1 cellular context compared by ENCODE assay signal in the genomic region with DNA sequence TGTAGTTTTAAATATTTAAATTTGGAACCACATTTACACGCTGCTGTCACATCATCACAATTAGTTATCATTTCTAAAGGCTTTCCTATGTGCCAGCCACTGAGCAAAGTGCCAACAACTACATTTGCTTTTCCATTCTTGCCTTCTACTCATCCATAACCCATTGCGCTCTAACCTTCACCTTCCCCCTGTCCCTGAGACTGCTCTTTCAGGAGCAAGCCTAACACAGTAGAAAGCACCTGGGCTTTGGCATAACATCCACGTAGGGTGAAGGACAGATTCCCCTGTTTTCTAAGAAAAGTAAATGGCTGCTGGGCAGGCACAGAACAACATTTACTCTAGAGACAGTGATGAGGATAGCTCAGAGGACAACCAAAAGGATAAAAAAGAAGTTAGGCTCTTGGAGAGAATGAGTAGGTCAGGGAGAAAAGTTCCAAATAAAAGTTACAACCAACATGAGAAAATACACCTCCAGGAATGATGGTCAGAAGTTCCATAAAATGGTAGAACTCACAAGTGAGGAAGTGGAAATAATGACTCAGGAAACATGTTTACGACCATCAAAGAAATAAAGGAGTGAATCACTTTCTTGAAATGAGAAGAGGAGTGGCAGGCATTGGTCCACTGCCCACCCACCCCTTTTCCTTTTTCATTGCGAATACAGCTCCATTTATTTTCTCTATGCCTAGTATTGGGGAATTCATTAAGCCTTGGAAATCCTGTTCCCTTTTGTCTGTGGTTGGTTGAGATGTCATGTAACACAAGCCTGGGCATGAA.
TF ChIP-seq lines count a peak whose summit lies in the region.

No MANE protein-coding gene starts in this region.

TF ChIP-seq in IMR-90, 13 proteins besides CTCF, POLR2A, EP300 and RAD21 (continued from another document):
- TF ChIP-seq, protein P1, sequence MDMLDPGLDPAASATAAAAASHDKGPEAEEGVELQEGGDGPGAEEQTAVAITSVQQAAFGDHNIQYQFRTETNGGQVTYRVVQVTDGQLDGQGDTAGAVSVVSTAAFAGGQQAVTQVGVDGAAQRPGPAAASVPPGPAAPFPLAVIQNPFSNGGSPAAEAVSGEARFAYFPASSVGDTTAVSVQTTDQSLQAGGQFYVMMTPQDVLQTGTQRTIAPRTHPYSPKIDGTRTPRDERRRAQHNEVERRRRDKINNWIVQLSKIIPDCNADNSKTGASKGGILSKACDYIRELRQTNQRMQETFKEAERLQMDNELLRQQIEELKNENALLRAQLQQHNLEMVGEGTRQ (IDR thresholded peaks at IDR 0.05; ENCODE audit: low read depth, low read length), result no peak
- TF ChIP-seq NFE2L2 (IDR thresholded peaks at IDR 0.05; ENCODE audit: low read depth, low read length), result no peak
- no peak for TF ChIP-seq RFX5 (IDR thresholded peaks at IDR 0.05; ENCODE audit: low read depth, low read length)
- no peak for TF ChIP-seq CHD1 (IDR thresholded peaks at IDR 0.05; ENCODE audit: low read depth, low read length)
- no peak for TF ChIP-seq FOS (IDR thresholded peaks at IDR 0.05; ENCODE audit: low read depth, low read length)
- no peak for TF ChIP-seq RCOR1 (IDR thresholded peaks at IDR 0.05; ENCODE audit: insufficient replicate concordance, low read length)
